Comparison of ENCODE assay signal across 33 cellular contexts in the genomic region with DNA sequence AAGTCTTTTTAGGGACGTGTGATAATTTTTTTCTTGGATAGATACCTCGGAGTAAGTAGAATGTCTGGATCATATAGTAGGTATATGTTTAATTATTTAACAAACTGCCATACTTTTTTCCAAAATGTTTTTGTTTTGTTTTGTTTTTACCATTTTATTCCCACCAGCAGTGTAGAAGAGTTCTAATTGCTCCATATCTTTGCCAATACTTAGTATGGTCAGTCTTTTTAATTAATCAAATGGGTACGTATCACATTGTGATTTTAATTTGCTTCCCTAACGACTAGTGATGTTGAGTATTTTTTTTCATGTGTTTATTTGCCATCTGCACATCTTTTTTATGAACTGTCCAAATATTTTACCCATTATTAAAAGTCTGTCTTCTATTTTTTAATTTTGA.
"Had no signal": no experiment of that assay in that cellular context is flagged by ENCODE, and none has a peak within 500 bp of the region (broad histone marks: within the 10 kb centered on the region; RNA-seq: fewer than 3 reads in every experiment).

No MANE protein-coding gene starts in this region.

- H3K9me3 ChIP-seq: MG63 had no signal

- H3K36me3 ChIP-seq: MG63 had no signal

- DNase-seq: Karpas-422, Kasumi-1, MG63, MM.1S, MV-4-11, NCI-H1048, NCI-H1092, NCI-H1092 treated with DMSO at 0.1 percent for 48 hours, NCI-H1105, NCI-H1417, NCI-H1417 treated with DMSO at 0.1 percent for 48 hours, NCI-H1436, NCI-H1436 treated with DMSO at 0.1 percent for 48 hours, NCI-H146, NCI-H1694, NCI-H1694 treated with DMSO at 0.1 percent for 48 hours, NCI-H187, NCI-H187 treated with DMSO at 0.1 percent for 48 hours, NCI-H1930, NCI-H2029, NCI-H2029 treated with DMSO at 0.1 percent for 48 hours, NCI-H2081, NCI-H2081 treated with DMSO at 0.1 percent for 48 hours, NCI-H2107, NCI-H2171, NCI-H2171 treated with DMSO at 0.1 percent for 48 hours, NCI-H2227 treated with DMSO at 0.1 percent for 48 hours, NCI-H226, NCI-H345, NCI-H446, NCI-H446 treated with DMSO at 0.1 percent for 48 hours, NCI-H510A, NCI-H510A treated with DMSO at 0.1 percent for 48 hours had no signal

- H3K4me3 ChIP-seq: MG63 had no signal
